8 cellular contexts compared by ENCODE assay signal in genomic region chr12:124993568-124994434, GRCh38. TPM values are rescaled to one million over a fixed set of nuclear protein-coding genes. Genes with fewer than 3 reads are reported as not detected.
DNase-seq lines count a peak whose midpoint lies in the region; ATAC-seq and TF ChIP-seq lines count a peak whose summit lies in the region.

Gene BRI3BP (plus strand): TSS chr12:124993645. CDS start chr12:124993791, 146 bp downstream.

- H3K14ac ChIP-seq in trophoblast cell (ENCODE audit: low read length), result no peak within 1 kb of the TSS

- H2BK12ac ChIP-seq in trophoblast cell (ENCODE audit: low read length), result no peak within 1 kb of the TSS

- WGBS in trophoblast cell (ENCODE audit: extremely low coverage, insufficient coverage, insufficient read length), result no CpG with 5 or more reads among the region's 124 CpGs
- 0 to 3% methylated on average over 10 to 26 of the region's 124 CpGs for WGBS in upper lobe of left lung, 2 donors

- H3K23ac ChIP-seq in trophoblast cell (ENCODE audit: low read length), result no peak within 1 kb of the TSS

- H4K8ac ChIP-seq in trophoblast cell (ENCODE audit: low read depth, low read length), result peak within 1 kb of the TSS; percentile 29

- H3K36me3 ChIP-seq in trophoblast cell (ENCODE audit: control insufficient read depth in 1 of 2, insufficient read depth in 2 of 2, low read length in 2 of 2) (no peaks in the 10 kb centered on the region), upper lobe of left lung (no peaks in the 10 kb centered on the region)

- peak within 1 kb of the TSS; percentile 95 for H3K4me3 Mint-ChIP-seq in activated naive CD4-positive, alpha-beta T cell treated with anti-CD3 and anti-CD28 coated beads for 36 hours

- no peak within 1 kb of the TSS for H2BK5ac ChIP-seq in trophoblast cell (ENCODE audit: low read depth, low read length, poor library complexity)

- peaks cover 2% of the 10 kb centered on the region for H3K79me2 ChIP-seq in trophoblast cell (ENCODE audit: control insufficient read depth, insufficient read depth, low read length, poor library complexity)

- CTCF ChIA-PET in activated naive CD4-positive, alpha-beta T cell treated with anti-CD3 and anti-CD28 coated beads for 36 hours (lab: Charles Lee), result interaction anchor here (0.9 to 2.7 kb wide), 5 partner anchors 18 to 87 kb away, joined by 3 to 7 read pairs (median 3); no protein-coding TSS in a partner anchor

- H2AK5ac ChIP-seq in trophoblast cell (ENCODE audit: low read length), result no peak within 1 kb of the TSS

- H3K4me1 ChIP-seq in trophoblast cell (ENCODE audit: control insufficient read depth in 1 of 2, insufficient read depth in 2 of 2, low read length in 2 of 2) (peaks cover 3 to 7% of the 10 kb centered on the region in 2 experiments), upper lobe of left lung (peaks cover 18 to 27% (median 21%) of the 10 kb centered on the region in 4 donors)

- H3K27ac ChIP-seq in trophoblast cell (ENCODE audit: low read depth, low read length) (no peak within 1 kb of the TSS), upper lobe of left lung (peak within 1 kb of the TSS in 1 of 4 donors; percentile 72)

- ATAC-seq in Right ventricle myocardium superior (ENCODE audit: poor library complexity), result peak; percentile 88
- peak in 1 of 2 donors; percentile 83 for ATAC-seq in upper lobe of left lung (ENCODE audit: low FRiP score in 2 of 2)

- no peak for TF ChIP-seq CTCF in GM20000 (IDR thresholded peaks at IDR 0.05; ENCODE audit: extremely low read depth, missing control alignments)
- peak in 1 of 6 experiments; percentile 9 for TF ChIP-seq CTCF in upper lobe of left lung (IDR thresholded peaks at IDR 0.05)

- H3K4ac ChIP-seq in trophoblast cell (ENCODE audit: low read depth, low read length), result peak within 1 kb of the TSS; percentile 9

- H3K4me2 ChIP-seq in trophoblast cell (ENCODE audit: low read length), result peak within 1 kb of the TSS; percentile 78

- H3K9ac ChIP-seq in trophoblast cell (ENCODE audit: low read length), result peak within 1 kb of the TSS; percentile 39

- no peak within 1 kb of the TSS for H4K12ac ChIP-seq in trophoblast cell (ENCODE audit: low read depth, low read length)

- TF ChIP-seq POLR2A in upper lobe of left lung (IDR thresholded peaks at IDR 0.05), result peak in 1 of 4 donors; percentile 9

- H3K27ac Mint-ChIP-seq in activated naive CD4-positive, alpha-beta T cell treated with anti-CD3 and anti-CD28 coated beads for 36 hours, result peak within 1 kb of the TSS; percentile 94

- H3K36me3 Mint-ChIP-seq in activated naive CD4-positive, alpha-beta T cell treated with anti-CD3 and anti-CD28 coated beads for 36 hours (ENCODE audit: low read depth), result peaks cover 5% of the 10 kb centered on the region

- H2BK120ac ChIP-seq in trophoblast cell (ENCODE audit: insufficient read depth, low read length, poor library complexity), result no peak within 1 kb of the TSS

- in situ Hi-C loops in SK-MEL-5 (cut with HindIII; ENCODE audit: low pct_unique_long_range_greater_than_20kb, low sequenced_read_pairs), result no loop called here

- no peak within 1 kb of the TSS for H3K18ac ChIP-seq in trophoblast cell (ENCODE audit: low read length)

- intact Hi-C loops in activated naive CD4-positive, alpha-beta T cell treated with anti-CD3 and anti-CD28 coated beads for 36 hours (cut with micrococcal nuclease), result loop anchor here (1.0 kb wide), 3 partner anchors 54 to 72 kb away; partner anchors contain the start of gene AACS
- intact Hi-C loops in Right ventricle myocardium superior (cut with DNase I), result loop anchor here (5.0 kb wide), 1 partner anchor 74 kb away; the partner anchor contains the start of gene AACS

- H3K9me3 ChIP-seq in trophoblast cell (ENCODE audit: insufficient read depth, low read depth, low read length) (no peaks in the 10 kb centered on the region), upper lobe of left lung (no peaks in the 10 kb centered on the region)

- peak within 1 kb of the TSS; percentile 73 for H2AFZ ChIP-seq in trophoblast cell (ENCODE audit: insufficient read depth, low read length, poor library complexity)

- H3K27me3 ChIP-seq in trophoblast cell (ENCODE audit: insufficient read depth, low read length) (no peaks in the 10 kb centered on the region), upper lobe of left lung (no peaks in the 10 kb centered on the region)

- H3K9me3 Mint-ChIP-seq in activated naive CD4-positive, alpha-beta T cell treated with anti-CD3 and anti-CD28 coated beads for 36 hours, result no peaks in the 10 kb centered on the region

- no peak for TF ChIP-seq EP300 in upper lobe of left lung (IDR thresholded peaks at IDR 0.05)

- DNase-seq in DMS153 (lab: John Stamatoyannopoulos, UW) (peak; percentile 22), GM20000 (ENCODE audit: low spot score) (peak; percentile 89), HUDEP-2 (lab: John Stamatoyannopoulos, UW; ENCODE audit: unreplicated experiment in 76 of 76) (peak in 58 of 76 experiments; percentile 5 to 63 (median 39)), SK-MEL-5 (ENCODE audit: low read depth, low spot score) (peak; percentile 46), Right ventricle myocardium superior (peak; percentile 88), trophoblast cell (peak; percentile 23 to 70), upper lobe of left lung (peak; percentile 68 to 96)
- DNase-seq in activated naive CD4-positive, alpha-beta T cell treated with anti-CD3 and anti-CD28 coated beads for 36 hours, result peak; percentile 69

- peak within 1 kb of the TSS; percentile 4 for H4K91ac ChIP-seq in trophoblast cell (ENCODE audit: low read depth, low read length)

- H3K4me1 Mint-ChIP-seq in activated naive CD4-positive, alpha-beta T cell treated with anti-CD3 and anti-CD28 coated beads for 36 hours (ENCODE audit: low read depth), result peaks cover 21% of the 10 kb centered on the region

- H3K4me3 ChIP-seq in trophoblast cell (ENCODE audit: low read depth, low read length) (peak within 1 kb of the TSS; percentile 84), upper lobe of left lung (peak within 1 kb of the TSS; percentile 70 to 95 (median 81))

- no peaks in the 10 kb centered on the region for H3K27me3 Mint-ChIP-seq in activated naive CD4-positive, alpha-beta T cell treated with anti-CD3 and anti-CD28 coated beads for 36 hours (ENCODE audit: low read depth)

- peaks cover 1% of the 10 kb centered on the region for H3K79me1 ChIP-seq in trophoblast cell (ENCODE audit: low read length)

RNA-seq across cellular contexts. Expression of gene BRI3BP, which starts in this region (rescaled TPM):
- total RNA-seq in SK-MEL-5 (2014; rRNA removed; shearing (Covaris generic)), result 12.0 and 12.2 TPM in 2 replicates
- polyA plus RNA-seq in SK-MEL-5 (2015; cell fraction: cytosol; rRNA removed), result 14.3 and 19.4 TPM in 2 replicates
- 2.5 and 3.4 TPM in 2 replicates for polyA plus RNA-seq in SK-MEL-5 (2015; cell fraction: nucleus; rRNA removed)
- 10 to 100 TPM; 19.4 to 19.6 TPM for total RNA-seq in activated naive CD4-positive, alpha-beta T cell treated with anti-CD3 and anti-CD28 coated beads for 36 hours
- 3.5 TPM for total RNA-seq in Right ventricle myocardium superior
- 4.8 and 5.1 TPM in 2 replicates for polyA plus RNA-seq in trophoblast cell (2013)
- 1 to 10 TPM; 3.1 to 8.5 (median 6.7) TPM for total RNA-seq in upper lobe of left lung

Comparison
In these comparisons a context has a peak if more than half of its experiments do, and no peak if none do; other contexts are left out.
1. DNase-seq: peak in every context shown above with its lines; median percentile 89 in GM20000; 88 in Right ventricle myocardium superior; 82 in upper lobe of left lung; 69 in activated naive CD4-positive, alpha-beta T cell treated with anti-CD3 and anti-CD28 coated beads for 36 hours; 46 in trophoblast cell; 46 in SK-MEL-5; 39 in HUDEP-2; 22 in DMS153.